8 cellular contexts compared by ENCODE assay signal in the genomic region with DNA sequence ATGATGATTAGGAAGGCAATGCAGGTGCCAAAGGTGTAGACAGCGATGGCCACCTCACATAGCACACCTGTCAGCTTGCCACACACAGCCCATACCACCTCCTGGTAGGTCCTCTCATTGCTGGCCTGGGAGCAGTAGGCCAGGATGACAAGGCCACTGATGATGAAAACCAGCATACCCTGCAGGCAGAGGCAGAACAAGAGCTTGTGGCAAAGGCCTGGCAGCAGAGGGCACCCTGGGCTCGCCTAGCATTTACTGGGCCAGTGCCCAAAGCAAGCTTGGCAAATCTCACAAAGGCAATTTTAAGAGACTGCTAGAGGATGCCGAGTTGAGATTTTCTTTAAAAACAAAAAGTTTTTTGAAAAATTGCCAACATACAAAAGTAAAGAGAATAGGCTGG. TPM values are rescaled to one million over a fixed set of nuclear protein-coding genes. Genes with fewer than 3 reads are reported as not detected.
A peak's percentile ranks its signal among the peaks of the same experiment; 100 is the strongest.
DNase-seq lines count a peak whose midpoint lies in the region; TF ChIP-seq lines count a peak whose summit lies in the region.

No MANE protein-coding gene starts in this region.

- H3K4me1 ChIP-seq in SK-N-SH (ENCODE audit: control insufficient read depth in 1 of 2, insufficient read depth in 2 of 2, low read depth in 1 of 2, low read length in 1 of 2), result peaks cover under 1 to 7% of the 10 kb centered on the region in 2 experiments; a peak in 2 of 4 replicates

- peaks cover 10 to 30% of the 10 kb centered on the region in 2 experiments for H3K36me3 ChIP-seq in SK-N-SH (replicated peaks in 1 of 2; ENCODE audit: control insufficient read depth in 1 of 2, insufficient read depth in 2 of 2, low read length in 1 of 2)

- H3K27me3 ChIP-seq in SK-N-SH (ENCODE audit: insufficient read depth), result no peaks in the 10 kb centered on the region

- CTCF ChIA-PET in activated CD4-positive, alpha-beta memory T cell treated with anti-CD3 and anti-CD28 coated beads for 36 hours (lab: Charles Lee), result interaction anchor here (1.0 to 1.6 kb wide), 2 partner anchors 73 to 78 kb away, joined by 3 to 14 read pairs; no protein-coding TSS in a partner anchor
- CTCF ChIA-PET in activated CD4-positive, alpha-beta memory T cell treated with anti-CD3 and anti-CD28 coated beads, Interleukin-2, amount 10 ng/mL, durations not matched to agents 7 days and 5 days (lab: Charles Lee), result interaction anchor here (1.6 kb wide), 1 partner anchor 77 kb away, joined by 8 read pairs; no protein-coding TSS in a partner anchor
- CTCF ChIA-PET in SK-N-SH (lab: Yijun Ruan, JAX), result interaction anchor here (1.2 to 1.5 kb wide), 2 partner anchors 78 to 191 kb away, joined by 3 to 7 read pairs; no protein-coding TSS in a partner anchor

- H3K27ac Mint-ChIP-seq in activated CD4-positive, alpha-beta memory T cell treated with anti-CD3 and anti-CD28 coated beads for 36 hours, result no peak overlapping the region
- H3K27ac Mint-ChIP-seq in activated CD4-positive, alpha-beta memory T cell treated with anti-CD3 and anti-CD28 coated beads, Interleukin-2, amount 10 ng/mL, durations not matched to agents 7 days and 5 days, result no peak overlapping the region

- no peaks in the 10 kb centered on the region for H3K27me3 Mint-ChIP-seq in activated CD4-positive, alpha-beta memory T cell treated with anti-CD3 and anti-CD28 coated beads for 36 hours
- H3K27me3 Mint-ChIP-seq in activated CD4-positive, alpha-beta memory T cell treated with anti-CD3 and anti-CD28 coated beads, Interleukin-2, amount 10 ng/mL, durations not matched to agents 7 days and 5 days, result no peaks in the 10 kb centered on the region

- no peak overlapping the region for H3K27ac ChIP-seq in SK-N-SH (ENCODE audit: low read depth in 2 of 2, low read length in 1 of 2)
- H3K27ac ChIP-seq in substantia nigra (ENCODE audit: low read depth, low read length, poor library complexity, severe bottlenecking), result no peak overlapping the region

- peaks cover 6% of the 10 kb centered on the region for H3K4me1 Mint-ChIP-seq in activated CD4-positive, alpha-beta memory T cell treated with anti-CD3 and anti-CD28 coated beads for 36 hours (ENCODE audit: low read depth)
- H3K4me1 Mint-ChIP-seq in activated CD4-positive, alpha-beta memory T cell treated with anti-CD3 and anti-CD28 coated beads, Interleukin-2, amount 10 ng/mL, durations not matched to agents 7 days and 5 days, result peaks cover 10% of the 10 kb centered on the region

- no peak overlapping the region for H2AFZ ChIP-seq in SK-N-SH (ENCODE audit: low read depth)

- H3F3A ChIP-seq in SK-N-SH (replicated peaks; ENCODE audit: insufficient read depth), result no peaks in the 10 kb centered on the region

- intact Hi-C loops in activated CD4-positive, alpha-beta memory T cell treated with anti-CD3 and anti-CD28 coated beads for 36 hours (cut with micrococcal nuclease), result no loop called here

- TF ChIP-seq CTCF in SK-N-SH (IDR thresholded peaks at IDR 0.05), result peak; percentile 44

- H3K36me3 Mint-ChIP-seq in activated CD4-positive, alpha-beta memory T cell treated with anti-CD3 and anti-CD28 coated beads for 36 hours, result peaks cover 11% of the 10 kb centered on the region
- peaks cover 3% of the 10 kb centered on the region for H3K36me3 Mint-ChIP-seq in activated CD4-positive, alpha-beta memory T cell treated with anti-CD3 and anti-CD28 coated beads, Interleukin-2, amount 10 ng/mL, durations not matched to agents 7 days and 5 days (ENCODE audit: low read depth)

- H3K9me3 Mint-ChIP-seq in activated CD4-positive, alpha-beta memory T cell treated with anti-CD3 and anti-CD28 coated beads for 36 hours, result no peaks in the 10 kb centered on the region
- H3K9me3 Mint-ChIP-seq in activated CD4-positive, alpha-beta memory T cell treated with anti-CD3 and anti-CD28 coated beads, Interleukin-2, amount 10 ng/mL, durations not matched to agents 7 days and 5 days, result no peaks in the 10 kb centered on the region

- H4K20me1 ChIP-seq in SK-N-SH (ENCODE audit: insufficient read depth), result no peaks in the 10 kb centered on the region

- no peak overlapping the region for H3K4me2 ChIP-seq in SK-N-SH

- H3K79me2 ChIP-seq in SK-N-SH (ENCODE audit: insufficient read depth), result peaks cover 19% of the 10 kb centered on the region

- TF ChIP-seq RAD21 in SK-N-SH (IDR thresholded peaks at IDR 0.05; ENCODE audit: low read length), result peak; percentile 39

- no peak overlapping the region for H3K9ac ChIP-seq in SK-N-SH

- H3K4me3 Mint-ChIP-seq in activated CD4-positive, alpha-beta memory T cell treated with anti-CD3 and anti-CD28 coated beads for 36 hours, result no peak overlapping the region
- H3K4me3 Mint-ChIP-seq in activated CD4-positive, alpha-beta memory T cell treated with anti-CD3 and anti-CD28 coated beads, Interleukin-2, amount 10 ng/mL, durations not matched to agents 7 days and 5 days, result no peak overlapping the region

- POLR2A ChIA-PET in activated CD4-positive, alpha-beta memory T cell treated with anti-CD3 and anti-CD28 coated beads for 36 hours (lab: Charles Lee), result no interaction called here
- POLR2A ChIA-PET in activated CD4-positive, alpha-beta memory T cell treated with anti-CD3 and anti-CD28 coated beads, Interleukin-2, amount 10 ng/mL, durations not matched to agents 7 days and 5 days (lab: Charles Lee), result no interaction called here
- POLR2A ChIA-PET in SK-N-SH (lab: Yijun Ruan, JAX), result no interaction called here

- 86% methylated on average over 3 of the region's 3 CpGs for WGBS in SK-N-SH (ENCODE audit: low lambda C conversion rate)

- no peak for TF ChIP-seq EP300 in SK-N-SH (IDR thresholded peaks at IDR 0.05; ENCODE audit: borderline replicate concordance in 1 of 2, low read depth in 1 of 2, low read length in 1 of 2)

- H3K4me3 ChIP-seq in SK-N-SH (ENCODE audit: low read depth in 2 of 2, low read length in 1 of 2), result no peak overlapping the region

- no peaks in the 10 kb centered on the region for H3K9me2 ChIP-seq in SK-N-SH

- DNase-seq in activated CD4-positive, alpha-beta memory T cell treated with anti-CD3 and anti-CD28 coated beads for 36 hours, result peak; percentile 27
- no peak for DNase-seq in activated CD4-positive, alpha-beta memory T cell treated with anti-CD3 and anti-CD28 coated beads, Interleukin-2, amount 10 ng/mL, durations not matched to agents 7 days and 5 days
- no peak for DNase-seq in SK-N-SH
- DNase-seq in glomerular visceral epithelial cell (ENCODE audit: extremely low spot score), result peak; percentile 30
- DNase-seq in substantia nigra (lab: John Stamatoyannopoulos, UW), result peak in 40 of 49 donors; percentile 3 to 72 (median 50)
- no peak for DNase-seq in effector CD8-positive, alpha-beta T cell (lab: John Stamatoyannopoulos, UW)
- no peak for DNase-seq in NCI-H524 treated with DMSO at 0.1 percent for 48 hours (lab: John Stamatoyannopoulos, UW)
- DNase-seq in NCI-H774 (lab: John Stamatoyannopoulos, UW), result no peak

- no peaks in the 10 kb centered on the region for H3K9me3 ChIP-seq in SK-N-SH

TF ChIP-seq in SK-N-SH, 30 proteins besides CTCF, POLR2A, EP300 and RAD21:
- no peak for TF ChIP-seq FOXM1 (IDR thresholded peaks at IDR 0.05; ENCODE audit: low read depth)
- 0 out of 2 replicates have a peak, but pooled peaks have one; percentile 4 for TF ChIP-seq SMC3 (IDR thresholded peaks at IDR 0.05; ENCODE audit: low read depth, low read length)
TF ChIP-seq in SK-N-SH: peak in this region for 1.

RNA-seq across cellular contexts. Expression of a gene that starts 5.9 kb away (rescaled TPM):
- total RNA-seq in activated CD4-positive, alpha-beta memory T cell treated with anti-CD3 and anti-CD28 coated beads for 36 hours, result 1 to 10 TPM; 5.0 to 5.4 TPM
- 10 to 100 TPM; 10.5 to 11.4 TPM for total RNA-seq in activated CD4-positive, alpha-beta memory T cell treated with anti-CD3 and anti-CD28 coated beads, Interleukin-2, amount 10 ng/mL, durations not matched to agents 7 days and 5 days
- 14.1 and 19.3 TPM in 2 replicates for polyA plus RNA-seq in SK-N-SH (2012; rRNA removed)
- 4.9 and 8.0 TPM in 2 replicates for polyA plus RNA-seq in SK-N-SH (2012; cell fraction: cytosol; rRNA removed)
- polyA plus RNA-seq in SK-N-SH (2012; cell fraction: nucleus; rRNA removed), result 35.8 and 39.9 TPM in 2 replicates

RNA-seq across cellular contexts. Expression of a gene that starts 49.1 kb away (rescaled TPM):
- 100 to 1,000 TPM; 230 to 242 TPM for total RNA-seq in activated CD4-positive, alpha-beta memory T cell treated with anti-CD3 and anti-CD28 coated beads for 36 hours
- total RNA-seq in activated CD4-positive, alpha-beta memory T cell treated with anti-CD3 and anti-CD28 coated beads, Interleukin-2, amount 10 ng/mL, durations not matched to agents 7 days and 5 days, result 100 to 1,000 TPM; 226 to 236 TPM
- 77.8 and 90.3 TPM in 2 replicates for polyA plus RNA-seq in SK-N-SH (2012; rRNA removed)
- 50.2 and 67.3 TPM in 2 replicates for polyA plus RNA-seq in SK-N-SH (2012; cell fraction: cytosol; rRNA removed)
- 71.2 and 172 TPM in 2 replicates for polyA plus RNA-seq in SK-N-SH (2012; cell fraction: nucleus; rRNA removed)

RNA-seq across cellular contexts. Expression of a gene that starts 55.4 kb away (rescaled TPM):
- 100 to 1,000 TPM; 125 to 127 TPM for total RNA-seq in activated CD4-positive, alpha-beta memory T cell treated with anti-CD3 and anti-CD28 coated beads for 36 hours
- total RNA-seq in activated CD4-positive, alpha-beta memory T cell treated with anti-CD3 and anti-CD28 coated beads, Interleukin-2, amount 10 ng/mL, durations not matched to agents 7 days and 5 days, result 10 to 100 TPM; 78.6 to 82.2 TPM
- 59.2 and 69.2 TPM in 2 replicates for polyA plus RNA-seq in SK-N-SH (2012; rRNA removed)
- polyA plus RNA-seq in SK-N-SH (2012; cell fraction: cytosol; rRNA removed), result 66.5 and 75.8 TPM in 2 replicates
- polyA plus RNA-seq in SK-N-SH (2012; cell fraction: nucleus; rRNA removed), result 57.9 and 83.5 TPM in 2 replicates

Comparison
In these comparisons a context has a peak if more than half of its experiments do, and no peak if none do; other contexts are left out.
1. DNase-seq: peak in activated CD4-positive, alpha-beta memory T cell treated with anti-CD3 and anti-CD28 coated beads for 36 hours (single experiment), glomerular visceral epithelial cell (single experiment) and substantia nigra (40 of 49); none in activated CD4-positive, alpha-beta memory T cell treated with anti-CD3 and anti-CD28 coated beads, Interleukin-2, amount 10 ng/mL, durations not matched to agents 7 days and 5 days (single experiment), SK-N-SH (single experiment), effector CD8-positive, alpha-beta T cell (single experiment), NCI-H524 treated with DMSO at 0.1 percent for 48 hours (single experiment) and NCI-H774 (single experiment).